9 cellular contexts compared by ENCODE assay signal in the genomic region with DNA sequence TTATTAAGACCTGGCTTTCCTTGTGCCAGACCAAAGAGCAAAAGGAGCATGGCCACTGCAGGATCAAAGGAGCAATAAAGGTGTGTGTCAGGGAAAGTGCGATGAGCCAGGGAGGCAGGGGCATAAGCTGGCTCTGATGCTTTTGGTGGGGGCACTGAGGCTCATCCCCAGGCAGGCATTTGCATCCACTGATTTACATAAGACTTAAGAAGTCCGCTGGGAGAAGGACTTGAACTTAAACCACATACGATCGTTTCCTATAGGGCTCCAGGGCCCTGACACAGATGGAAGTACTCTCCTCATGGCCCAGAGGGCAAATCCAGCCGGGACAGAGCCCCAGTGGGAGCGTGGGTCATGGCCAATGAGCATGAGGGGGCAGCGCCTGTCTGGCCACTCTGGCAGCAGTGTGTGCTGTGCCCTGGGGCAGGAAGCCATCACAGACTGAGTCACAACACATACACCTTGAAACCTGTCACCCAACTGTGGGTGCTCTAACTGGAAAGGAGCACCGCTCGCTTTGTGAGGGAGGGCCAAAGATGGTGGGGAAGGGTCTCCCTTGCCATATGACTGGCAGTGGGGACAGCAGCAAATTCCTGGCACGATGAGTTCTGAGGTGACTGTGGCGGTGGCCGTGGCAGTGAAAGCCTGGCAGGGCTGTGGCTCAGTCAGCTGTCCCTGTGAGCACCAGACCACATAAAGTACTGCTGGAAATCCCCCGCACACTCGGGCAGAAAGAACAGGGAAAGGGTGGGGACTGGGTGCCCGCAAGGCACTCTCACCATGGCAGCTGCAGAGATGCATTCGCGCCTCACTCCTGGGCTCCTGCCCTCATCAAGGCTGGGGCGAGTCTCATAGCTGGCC.
A peak's percentile ranks its signal among the peaks of the same experiment; 100 is the strongest.
DNase-seq lines count a peak whose midpoint lies in the region; ATAC-seq lines count a peak whose summit lies in the region.
"Had no signal": no experiment of that assay in that cellular context is flagged by ENCODE, and none has a peak within 500 bp of the region (broad histone marks: within the 10 kb centered on the region; RNA-seq: fewer than 3 reads in every experiment).

No MANE protein-coding gene starts in this region.

- peak; percentile 19 for DNase-seq in NK-92 treated with Interleukin-12 subunit alpha and Interleukin-12 subunit beta, amount 100 ng/mL, for 24 hours (lab: John Stamatoyannopoulos, UW)
- DNase-seq in NK-92 (lab: John Stamatoyannopoulos, UW; ENCODE audit: unreplicated experiment), result no peak
- peak; percentile 25 for DNase-seq in naive B cell
- no peak for DNase-seq in cardiac septum (ENCODE audit: low spot score)
- no peak for DNase-seq in cerebellar cortex (ENCODE audit: low spot score)
- DNase-seq in NCI-H1092 treated with DMSO at 0.1 percent for 48 hours (lab: John Stamatoyannopoulos, UW), result no peak
- DNase-seq: naive thymus-derived CD8-positive, alpha-beta T cell had no signal

- no peaks in the 10 kb centered on the region for H3K36me3 Mint-ChIP-seq in naive B cell
- H3K36me3 Mint-ChIP-seq: naive thymus-derived CD8-positive, alpha-beta T cell had no signal

- peak; percentile 51 for ATAC-seq in GM21528 (IDR thresholded peaks at IDR 0.05; ENCODE audit: low FRiP score, unreplicated experiment)
- peak; percentile 77 for ATAC-seq in HG03520 (IDR thresholded peaks at IDR 0.05; ENCODE audit: unreplicated experiment)
- ATAC-seq in naive B cell (ENCODE audit: low read depth in 2 of 2), result peak; percentile 92 to 95

- H3K27ac Mint-ChIP-seq in naive B cell, result peak overlapping the region; percentile 6 to 88 (median 54)

- peaks cover 0 to 7% (median 6%) of the 10 kb centered on the region in 3 donors for H3K27me3 Mint-ChIP-seq in naive B cell

- H3K9me3 Mint-ChIP-seq in naive B cell, result peaks cover 0 to 4% (median 2%) of the 10 kb centered on the region in 7 donors

- peak overlapping the region in 7 of 8 donors; percentile 36 to 81 (median 65) for H3K4me3 Mint-ChIP-seq in naive B cell
- H3K4me3 Mint-ChIP-seq: naive thymus-derived CD8-positive, alpha-beta T cell had no signal

- H3K4me1 Mint-ChIP-seq in naive B cell, result peaks cover 21 to 29% (median 29%) of the 10 kb centered on the region in 3 donors

- intact Hi-C loops in cardiac septum (cut with DNase I), result no loop called here

Comparison
In these comparisons a context has a peak if more than half of its experiments do, and no peak if none do; other contexts are left out.
1. DNase-seq: peak in NK-92 treated with Interleukin-12 subunit alpha and Interleukin-12 subunit beta, amount 100 ng/mL, for 24 hours (single experiment) and naive B cell (single experiment); none in NK-92 (single experiment), cardiac septum (single experiment), cerebellar cortex (single experiment) and NCI-H1092 treated with DMSO at 0.1 percent for 48 hours (single experiment).
2. Peak in every context shown above with its lines, with median percentiles within 50 percentile points of each other: ATAC-seq.